ENCODE assay signal across 21 cellular contexts in genomic region chr2:121520641-121520994, GRCh38. TPM values are rescaled to one million over a fixed set of nuclear protein-coding genes. Genes with fewer than 3 reads are reported as not detected.
DNase-seq lines count a peak whose midpoint lies in the region; ATAC-seq and TF ChIP-seq lines count a peak whose summit lies in the region.
"Had no signal": no experiment of that assay in that cellular context is flagged by ENCODE, and none has a peak within 500 bp of the region (broad histone marks: within the 10 kb centered on the region; RNA-seq: fewer than 3 reads in every experiment).

No MANE protein-coding gene starts in this region.

- no peak overlapping the region for H4K5ac ChIP-seq in mesendoderm (ENCODE audit: low read length)

- no peak overlapping the region for H3K23ac ChIP-seq in mesendoderm (ENCODE audit: low read length)

- H3K27ac Mint-ChIP-seq in activated naive CD8-positive, alpha-beta T cell = peak overlapping the region; percentile 37
- H3K27ac Mint-ChIP-seq in activated naive CD8-positive, alpha-beta T cell treated with anti-CD3 and anti-CD28 coated beads, Interleukin-2, amount 50 U/mL, for 24 hours = no peak overlapping the region
- H3K27ac Mint-ChIP-seq in endodermal cell = no peak overlapping the region
- no peak overlapping the region for H3K27ac Mint-ChIP-seq in neural progenitor cell

- no peak overlapping the region for H3K56ac ChIP-seq in mesendoderm (ENCODE audit: low read length)

- peaks cover 5% of the 10 kb centered on the region for H3K79me1 ChIP-seq in mesendoderm (ENCODE audit: low read length)

- no peak overlapping the region for H3K4me3 Mint-ChIP-seq in activated naive CD8-positive, alpha-beta T cell
- no peak overlapping the region for H3K4me3 Mint-ChIP-seq in activated naive CD8-positive, alpha-beta T cell treated with anti-CD3 and anti-CD28 coated beads, Interleukin-2, amount 50 U/mL, for 24 hours
- H3K4me3 Mint-ChIP-seq in endodermal cell (no peak overlapping the region), neural progenitor cell (no peak overlapping the region)

- ATAC-seq in activated naive CD8-positive, alpha-beta T cell treated with anti-CD3 and anti-CD28 coated beads, Interleukin-2, amount 50 U/mL, for 24 hours = no peak
- ATAC-seq: Panc1 had no signal

- H2AK5ac ChIP-seq in mesendoderm (ENCODE audit: low read length) = no peak overlapping the region

- H3K9ac ChIP-seq in endodermal cell (ENCODE audit: extremely low read depth, low read length, poor library complexity, severe bottlenecking) = no peak overlapping the region
- H3K9ac ChIP-seq in neural progenitor cell = no peak overlapping the region
- H3K9ac ChIP-seq in mesendoderm (ENCODE audit: low read length) = no peak overlapping the region
- H3K9ac ChIP-seq: KMS-11 had no signal

- no peaks in the 10 kb centered on the region for H3K27me3 Mint-ChIP-seq in activated naive CD8-positive, alpha-beta T cell
- H3K27me3 Mint-ChIP-seq in activated naive CD8-positive, alpha-beta T cell treated with anti-CD3 and anti-CD28 coated beads, Interleukin-2, amount 50 U/mL, for 24 hours = no peaks in the 10 kb centered on the region
- no peaks in the 10 kb centered on the region for H3K27me3 Mint-ChIP-seq in endodermal cell (ENCODE audit: insufficient read depth)
- peaks cover 2% of the 10 kb centered on the region for H3K27me3 Mint-ChIP-seq in neural progenitor cell (ENCODE audit: insufficient read depth, low read depth)

- no peak overlapping the region for H2BK5ac ChIP-seq in mesendoderm (ENCODE audit: low read length)

- H2BK120ac ChIP-seq in mesendoderm (ENCODE audit: low read depth, low read length) = no peak overlapping the region

- H3K27me3 ChIP-seq in endodermal cell (ENCODE audit: control insufficient read depth, insufficient read depth, low read length, poor library complexity, severe bottlenecking) (no peaks in the 10 kb centered on the region), neural progenitor cell (no peaks in the 10 kb centered on the region), suprapubic skin (no peaks in the 10 kb centered on the region), mesendoderm (ENCODE audit: insufficient read depth, low read length, poor library complexity) (no peaks in the 10 kb centered on the region)

- H3K36me3 ChIP-seq in endodermal cell (ENCODE audit: control insufficient read depth, insufficient read depth, low read length) (peaks cover 74% of the 10 kb centered on the region), neural progenitor cell (no peaks in the 10 kb centered on the region), suprapubic skin (peaks cover 46% of the 10 kb centered on the region), mesendoderm (ENCODE audit: control insufficient read depth, insufficient read depth, low read length) (no peaks in the 10 kb centered on the region)

- peaks cover 65% of the 10 kb centered on the region for H4K20me1 ChIP-seq in neural progenitor cell (ENCODE audit: low read depth)

- H3K9me3 Mint-ChIP-seq in activated naive CD8-positive, alpha-beta T cell (ENCODE audit: low read depth) = no peaks in the 10 kb centered on the region
- H3K9me3 Mint-ChIP-seq in activated naive CD8-positive, alpha-beta T cell treated with anti-CD3 and anti-CD28 coated beads, Interleukin-2, amount 50 U/mL, for 24 hours = no peaks in the 10 kb centered on the region
- H3K9me3 Mint-ChIP-seq in endodermal cell = no peaks in the 10 kb centered on the region
- H3K9me3 Mint-ChIP-seq in neural progenitor cell = no peaks in the 10 kb centered on the region

- no peak overlapping the region for H3K4me3 ChIP-seq in endodermal cell (ENCODE audit: low read length)
- no peak overlapping the region for H3K4me3 ChIP-seq in neural progenitor cell
- H3K4me3 ChIP-seq in suprapubic skin = no peak overlapping the region
- H3K4me3 ChIP-seq in mesendoderm (ENCODE audit: low read length) = no peak overlapping the region
- H3K4me3 ChIP-seq: A549 had no signal

- TF ChIP-seq CTCF in endodermal cell (conservative IDR thresholded peaks at IDR 0.05) = no peak
- TF ChIP-seq CTCF in neural progenitor cell (IDR thresholded peaks at IDR 0.05) = no peak
- no peak for TF ChIP-seq CTCF in suprapubic skin (IDR thresholded peaks at IDR 0.05)

- H3K9me3 ChIP-seq in endodermal cell (ENCODE audit: control insufficient read depth, low read length) (no peaks in the 10 kb centered on the region), neural progenitor cell (ENCODE audit: low read depth) (no peaks in the 10 kb centered on the region), suprapubic skin (no peaks in the 10 kb centered on the region)
- H3K9me3 ChIP-seq: A549 had no signal

- H3K79me2 ChIP-seq in neural progenitor cell (ENCODE audit: low read depth) (peaks cover 10% of the 10 kb centered on the region), mesendoderm (ENCODE audit: control insufficient read depth, insufficient read depth, low read length) (no peaks in the 10 kb centered on the region)

- peaks cover 8% of the 10 kb centered on the region for H3K36me3 Mint-ChIP-seq in activated naive CD8-positive, alpha-beta T cell
- peaks cover 43% of the 10 kb centered on the region for H3K36me3 Mint-ChIP-seq in activated naive CD8-positive, alpha-beta T cell treated with anti-CD3 and anti-CD28 coated beads, Interleukin-2, amount 50 U/mL, for 24 hours (ENCODE audit: low read depth)
- peaks cover 61% of the 10 kb centered on the region for H3K36me3 Mint-ChIP-seq in endodermal cell (ENCODE audit: low read depth)
- peaks cover 15% of the 10 kb centered on the region for H3K36me3 Mint-ChIP-seq in neural progenitor cell

- H3K4me1 Mint-ChIP-seq in activated naive CD8-positive, alpha-beta T cell (ENCODE audit: low read depth) = peaks cover 2% of the 10 kb centered on the region
- H3K4me1 Mint-ChIP-seq in activated naive CD8-positive, alpha-beta T cell treated with anti-CD3 and anti-CD28 coated beads, Interleukin-2, amount 50 U/mL, for 24 hours = peaks cover 7% of the 10 kb centered on the region
- peaks cover 32% of the 10 kb centered on the region for H3K4me1 Mint-ChIP-seq in endodermal cell
- peaks cover 29% of the 10 kb centered on the region for H3K4me1 Mint-ChIP-seq in neural progenitor cell

- no peak overlapping the region for H2AFZ ChIP-seq in neural progenitor cell (replicated peaks)

- H2BK15ac ChIP-seq in mesendoderm (replicated peaks; ENCODE audit: low read depth) = no peak overlapping the region

- H3K4me1 ChIP-seq in endodermal cell (ENCODE audit: control insufficient read depth, insufficient read depth, low read length) (peaks cover 13% of the 10 kb centered on the region), neural progenitor cell (peaks cover 58% of the 10 kb centered on the region), suprapubic skin (peaks cover 19% of the 10 kb centered on the region), mesendoderm (ENCODE audit: control insufficient read depth, low read depth, low read length) (peaks cover 2% of the 10 kb centered on the region)
- H3K4me1 ChIP-seq: A549 had no signal

- H4K8ac ChIP-seq in mesendoderm (ENCODE audit: low read depth, low read length) = no peak overlapping the region

- TF ChIP-seq EP300 in suprapubic skin (IDR thresholded peaks at IDR 0.05) = no peak

- no peak overlapping the region for H3K4ac ChIP-seq in mesendoderm (ENCODE audit: low read depth, low read length)

- H3K18ac ChIP-seq in mesendoderm (ENCODE audit: low read length) = no peak overlapping the region

- H3K4me2 ChIP-seq in neural progenitor cell = peak overlapping the region; percentile 59
- H3K4me2 ChIP-seq in mesendoderm (ENCODE audit: low read length) = no peak overlapping the region
- H3K4me2 ChIP-seq: A549, KMS-11 had no signal

- peaks cover 35% of the 10 kb centered on the region for H3F3A ChIP-seq in neural progenitor cell (ENCODE audit: low read depth)

- 93 to 100% methylated on average over 2 to 3 of the region's 3 CpGs for WGBS in endodermal cell (ENCODE audit: insufficient coverage in 1 of 2, insufficient read length in 1 of 2), 2 experiments
- 81% methylated on average over 3 of the region's 3 CpGs for WGBS in suprapubic skin
- no CpG with 5 or more reads among the region's 3 CpGs for WGBS in mesendoderm (ENCODE audit: extremely low coverage, insufficient coverage, low lambda C conversion rate)

- TF ChIP-seq POLR2A in suprapubic skin (IDR thresholded peaks at IDR 0.05) = no peak

- DNase-seq in activated naive CD8-positive, alpha-beta T cell treated with anti-CD3 and anti-CD28 coated beads, Interleukin-2, amount 50 U/mL, for 24 hours = no peak
- DNase-seq in endodermal cell (no peak), neural progenitor cell (ENCODE audit: low spot score) (peak; percentile 13), suprapubic skin (ENCODE audit: low spot score in 2 of 2) (no peak), NCI-H2107 (lab: John Stamatoyannopoulos, UW) (no peak), mesendoderm (no peak), SW 1271 (lab: John Stamatoyannopoulos, UW) (no peak)
- DNase-seq: COR-L47, DMS153, EL, NCI-H1092, NCI-H1694 treated with DMSO at 0.1 percent for 48 hours, NCI-H748 treated with DMSO at 0.1 percent for 48 hours had no signal

- H3K27ac ChIP-seq in endodermal cell (ENCODE audit: low read depth, low read length) (peak overlapping the region; percentile 80), neural progenitor cell (peak overlapping the region; percentile 78), suprapubic skin (peak overlapping the region; percentile 55), mesendoderm (ENCODE audit: low read depth, low read length) (no peak overlapping the region)
- H3K27ac ChIP-seq: A549, C4-2B, KMS-11 had no signal

RNA-seq across cellular contexts. Expression of gene RNU4ATAC, which starts 10.1 kb away (rescaled TPM):
- total RNA-seq in endodermal cell (not detected), neural progenitor cell (ENCODE audit: low replicate concordance) (not detected in 2 replicates), suprapubic skin (not detected)
- polyA plus RNA-seq in endodermal cell (2013, experiment 1 of 2) = 2,034 TPM
- polyA plus RNA-seq in endodermal cell (2013, experiment 2 of 2) = 2,520 TPM
- not detected for polyA plus RNA-seq in mesendoderm (2013, experiment 1 of 2)
- polyA plus RNA-seq in mesendoderm (2013, experiment 2 of 2) = not detected
- total RNA-seq: H4, MCF 10A had no signal
- polyA plus RNA-seq: A549, HepG2 had no signal
